In genomic region chr4:118557298-118557851, GRCh38 we compare ENCODE assay signal across 9 cellular contexts.
A peak's percentile ranks its signal among the peaks of the same experiment; 100 is the strongest.
DNase-seq lines count a peak whose midpoint lies in the region; ATAC-seq and TF ChIP-seq lines count a peak whose summit lies in the region.
"Had no signal": no experiment of that assay in that cellular context is flagged by ENCODE, and none has a peak within 500 bp of the region (broad histone marks: within the 10 kb centered on the region; RNA-seq: fewer than 3 reads in every experiment).

No MANE protein-coding gene starts in this region.

- DNase-seq in HCEC 1CT (peak; percentile 60), NCI-H2081 treated with DMSO at 0.1 percent for 48 hours (lab: John Stamatoyannopoulos, UW) (peak; percentile 30), pons (ENCODE audit: low spot score) (peak; percentile 11), OCI-LY7 (ENCODE audit: low spot score) (no peak)
- DNase-seq: cerebellar nuclear complex, lower lobe of right lung had no signal

- no peak overlapping the region for H3K4me2 ChIP-seq in OCI-LY7 (ENCODE audit: low read length)

- no peak overlapping the region for H2AFZ ChIP-seq in OCI-LY7 (ENCODE audit: low read length)

- H3K4me1 ChIP-seq in OCI-LY7 (ENCODE audit: insufficient read depth, low read length, poor library complexity, severe bottlenecking), result no peaks in the 10 kb centered on the region
- H3K4me1 ChIP-seq: lower lobe of right lung had no signal

- no peak overlapping the region for H3K27ac ChIP-seq in OCI-LY7 (ENCODE audit: low read depth, low read length, poor library complexity, severe bottlenecking)
- H3K27ac ChIP-seq: lower lobe of right lung had no signal

- POLR2A ChIA-PET in OCI-LY7 (lab: Charles Lee), result no interaction called here

- no peaks in the 10 kb centered on the region for H3K79me2 ChIP-seq in OCI-LY7 (ENCODE audit: insufficient read depth, low read depth, low read length)

- H3K9me3 ChIP-seq in OCI-LY7 (ENCODE audit: low read length), result no peaks in the 10 kb centered on the region
- H3K9me3 ChIP-seq: lower lobe of right lung had no signal

- peak overlapping the region in 3 of 5 experiments; percentile 26 to 78 (median 36) for H3K27ac Mint-ChIP-seq in brain

- TF ChIP-seq CTCF in brain (conservative IDR thresholded peaks at IDR 0.05) (no peak), OCI-LY7 (conservative IDR thresholded peaks at IDR 0.05; ENCODE audit: low read length) (no peak)

- intact Hi-C loops in OCI-LY7 (cut with micrococcal nuclease; ENCODE audit: unreplicated experiment), result no loop called here

- no peaks in the 10 kb centered on the region for H3K9me3 Mint-ChIP-seq in brain

- H3K9me2 ChIP-seq in OCI-LY7 (ENCODE audit: insufficient read depth, low read length), result no peaks in the 10 kb centered on the region

- BruUV-seq in OCI-LY7 (replicated peaks; lab: Mats Ljungman, UMichigan), result no TSS peak

- no peaks in the 10 kb centered on the region for H4K20me1 ChIP-seq in OCI-LY7 (ENCODE audit: insufficient read depth, low read length)

- CTCF ChIA-PET in OCI-LY7 (lab: Charles Lee; ENCODE audit: unreplicated experiment), result no interaction called here

- H3K4me3 ChIP-seq in OCI-LY7 (ENCODE audit: low read depth, low read length, poor library complexity, severe bottlenecking), result no peak overlapping the region
- H3K4me3 ChIP-seq: lower lobe of right lung had no signal

- H3K36me3 Mint-ChIP-seq in brain, result no peaks in the 10 kb centered on the region

- H3K36me3 ChIP-seq in OCI-LY7 (ENCODE audit: insufficient read depth, low read length), result no peaks in the 10 kb centered on the region
- H3K36me3 ChIP-seq: lower lobe of right lung had no signal

- no peak for ATAC-seq in HG02678 (IDR thresholded peaks at IDR 0.05; ENCODE audit: unreplicated experiment)
- no peak for ATAC-seq in HG03196 (IDR thresholded peaks at IDR 0.05; ENCODE audit: unreplicated experiment)
- ATAC-seq: lower lobe of right lung had no signal

- peaks cover 5% of the 10 kb centered on the region for H3K27me3 Mint-ChIP-seq in brain

- H3K4me1 Mint-ChIP-seq in brain, result peaks cover 8% of the 10 kb centered on the region

- no peak overlapping the region for H3K4me3 Mint-ChIP-seq in brain
